Comparison of ENCODE assay signal across 1 cellular context in genomic region chr17:69375229-69375628, GRCh38.
TF ChIP-seq lines count a peak whose summit lies in the region.

No MANE protein-coding gene starts in this region.

TF ChIP-seq in GM12878, 131 proteins besides CTCF, POLR2A, EP300 and RAD21:
- TF ChIP-seq RUNX3 (IDR thresholded peaks at IDR 0.05; ENCODE audit: low read length) (peak; percentile 40; the same call in 1 of the 2 replicates), ETV6 (conservative IDR thresholded peaks at IDR 0.05 in 1 of 2, IDR thresholded peaks at IDR 0.05 in 1 of 2; ENCODE audit: borderline replicate concordance in 1 of 2, low read depth in 1 of 2) (peak in 1 of 2 experiments; percentile 79; a peak in 2 of 4 replicates), BCLAF1 (IDR thresholded peaks at IDR 0.05) (no peak)
